ENCODE assay signal across 11 cellular contexts in the genomic region with DNA sequence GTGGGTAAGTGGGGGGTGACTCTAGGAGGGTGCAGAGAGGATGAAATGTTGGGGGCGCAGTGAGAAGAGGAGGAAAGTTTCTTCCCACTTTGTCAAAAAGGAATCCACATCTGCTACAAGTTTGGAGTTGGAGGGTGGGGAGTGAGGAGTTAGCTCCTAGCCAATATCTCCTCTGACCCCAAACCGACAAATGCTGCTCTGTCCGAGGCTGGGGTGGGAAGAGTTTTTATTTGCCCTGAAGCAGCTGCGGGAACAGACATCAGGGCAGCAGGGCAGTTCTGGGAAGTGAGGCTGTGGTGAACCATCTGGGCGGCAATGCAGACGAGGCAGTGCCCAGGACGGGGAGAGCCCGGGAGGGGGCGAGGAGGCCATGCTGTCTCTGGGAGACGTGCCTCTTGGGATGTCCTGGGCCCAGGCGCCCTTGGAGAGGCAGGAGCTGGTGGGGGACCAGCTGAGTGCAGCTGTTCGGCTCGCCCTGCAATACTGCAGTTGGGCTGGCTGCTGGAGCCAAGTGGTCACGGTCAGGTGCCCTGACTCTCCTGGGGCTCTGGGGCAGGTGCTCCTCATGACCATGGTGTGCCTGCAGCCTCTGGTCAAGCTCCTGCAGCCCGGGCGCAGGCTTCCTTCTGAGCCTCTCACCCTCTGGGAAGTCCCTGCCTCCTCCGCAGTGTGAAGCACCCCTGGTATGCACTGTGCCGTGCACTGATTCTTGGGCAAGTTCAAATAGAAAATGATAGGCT. TPM values are rescaled to one million over a fixed set of nuclear protein-coding genes. Genes with fewer than 3 reads are reported as not detected.
DNase-seq lines count a peak whose midpoint lies in the region; ATAC-seq and TF ChIP-seq lines count a peak whose summit lies in the region.
"Had no signal": no experiment of that assay in that cellular context is flagged by ENCODE, and none has a peak within 500 bp of the region (broad histone marks: within the 10 kb centered on the region; RNA-seq: fewer than 3 reads in every experiment).

No MANE protein-coding gene starts in this region.

- H4K20me1 ChIP-seq in fibroblast of lung (ENCODE audit: control insufficient read depth, extremely low read depth, insufficient read depth, low read length) (no peaks in the 10 kb centered on the region), osteoblast (ENCODE audit: insufficient read depth, low read length) (no peaks in the 10 kb centered on the region)

- intact Hi-C loops in Caco-2 (cut with micrococcal nuclease; ENCODE audit: unreplicated experiment): no loop called here

- peak overlapping the region; percentile 100 for H3K27ac Mint-ChIP-seq in Caco-2 (ENCODE audit: unreplicated experiment)
- H3K27ac Mint-ChIP-seq: activated T-cell treated with anti-CD3 and anti-CD28 coated beads, Interleukin-2, amount 50 U/mL, for 24 hours; T-helper 17 cell had no signal

- no TSS peak for BruUV-seq in Caco-2 (replicated peaks; lab: Mats Ljungman, UMichigan)

- no peaks in the 10 kb centered on the region for H3K9me3 Mint-ChIP-seq in Caco-2 (ENCODE audit: unreplicated experiment)
- H3K9me3 Mint-ChIP-seq: activated T-cell treated with anti-CD3 and anti-CD28 coated beads, Interleukin-2, amount 50 U/mL, for 24 hours had no signal

- no peaks in the 10 kb centered on the region for H3K36me3 ChIP-seq in Caco-2 (ENCODE audit: control insufficient read depth, insufficient read depth, low read length)
- H3K36me3 ChIP-seq in fibroblast of lung (ENCODE audit: control insufficient read depth, insufficient read depth, low read length): no peaks in the 10 kb centered on the region
- H3K36me3 ChIP-seq in osteoblast (ENCODE audit: insufficient read depth, low read length): no peaks in the 10 kb centered on the region

- H3K79me2 ChIP-seq in fibroblast of lung (ENCODE audit: control insufficient read depth, insufficient read depth, low read length) (no peaks in the 10 kb centered on the region), osteoblast (ENCODE audit: insufficient read depth, low read length) (no peaks in the 10 kb centered on the region)

- no peak overlapping the region for H3K4me2 ChIP-seq in fibroblast of lung (ENCODE audit: extremely low read depth, insufficient read depth, low read length)
- peak overlapping the region; percentile 24 for H3K4me2 ChIP-seq in osteoblast (ENCODE audit: insufficient read depth, low read length)

- H3K4me1 ChIP-seq in Caco-2 (peaks cover 56% of the 10 kb centered on the region), fibroblast of lung (ENCODE audit: control insufficient read depth, extremely low read depth, insufficient read depth, low read length) (peaks cover 14% of the 10 kb centered on the region), osteoblast (ENCODE audit: insufficient read depth, low read length) (peaks cover 24% of the 10 kb centered on the region)

- H3K9me3 ChIP-seq in Caco-2: no peaks in the 10 kb centered on the region
- no peaks in the 10 kb centered on the region for H3K9me3 ChIP-seq in fibroblast of lung (ENCODE audit: control insufficient read depth, insufficient read depth, low read depth, low read length)
- H3K9me3 ChIP-seq in osteoblast (ENCODE audit: low read depth, low read length): no peaks in the 10 kb centered on the region

- ATAC-seq in HG03135 (IDR thresholded peaks at IDR 0.05; ENCODE audit: unreplicated experiment) (no peak), GM21390 (IDR thresholded peaks at IDR 0.05; ENCODE audit: unreplicated experiment) (no peak)
- ATAC-seq: T-helper 17 cell had no signal

- in situ Hi-C loops in G401 (cut with HindIII; ENCODE audit: low sequenced_read_pairs): no loop called here

- no peaks in the 10 kb centered on the region for H3K27me3 Mint-ChIP-seq in Caco-2 (ENCODE audit: insufficient read depth, unreplicated experiment)
- H3K27me3 Mint-ChIP-seq: T-helper 17 cell had no signal

- peak overlapping the region; percentile 67 for H3K4me3 Mint-ChIP-seq in Caco-2 (ENCODE audit: unreplicated experiment)
- H3K4me3 Mint-ChIP-seq: activated T-cell treated with anti-CD3 and anti-CD28 coated beads, Interleukin-2, amount 50 U/mL, for 24 hours; T-helper 17 cell had no signal

- H3K36me3 Mint-ChIP-seq in Caco-2 (ENCODE audit: insufficient read depth, unreplicated experiment): peaks cover 6% of the 10 kb centered on the region

- DNase-seq in Caco-2 (no peak), LHCN-M2 (ENCODE audit: low read depth) (peak; percentile 51), fibroblast of lung (ENCODE audit: low read depth in 2 of 2) (peak in 1 of 2 donors; percentile 85), osteoblast (ENCODE audit: insufficient read length, low spot score, missing footprints) (peak; percentile 88), G401 (ENCODE audit: low spot score) (no peak), NCI-H748 treated with DMSO at 0.1 percent for 48 hours (lab: John Stamatoyannopoulos, UW) (no peak)
- DNase-seq: activated T-cell treated with anti-CD3 and anti-CD28 coated beads, Interleukin-2, amount 50 U/mL, for 24 hours; NCI-H187; T-helper 17 cell had no signal

- H3K27ac ChIP-seq in fibroblast of lung (ENCODE audit: insufficient read depth, low read length): peak overlapping the region; percentile 73
- peak overlapping the region; percentile 66 for H3K27ac ChIP-seq in osteoblast (ENCODE audit: low read depth, low read length)

- no peak for TF ChIP-seq CTCF in Caco-2 (IDR thresholded peaks at IDR 0.05; ENCODE audit: insufficient read depth in 1 of 2, low read depth in 1 of 2, low read length in 1 of 2, severe bottlenecking in 1 of 2, unreplicated experiment in 1 of 2)
- no peak for TF ChIP-seq CTCF in fibroblast of lung (conservative IDR thresholded peaks at IDR 0.05 in 1 of 2, IDR thresholded peaks at IDR 0.05 in 1 of 2; ENCODE audit: low read depth in 1 of 2, low read length in 2 of 2)
- TF ChIP-seq CTCF in osteoblast (IDR thresholded peaks at IDR 0.05; ENCODE audit: extremely low read depth, low read depth, low read length): no peak

- POLR2A ChIA-PET in Caco-2 (lab: Charles Lee): interaction anchor here (1.1 kb wide), 2 partner anchors 11 to 56 kb away, joined by 3 to 4 read pairs; no protein-coding TSS in a partner anchor

- H3K4me3 ChIP-seq in Caco-2 (ENCODE audit: low read depth, low read length) (no peak overlapping the region), fibroblast of lung (replicated peaks in 1 of 4; ENCODE audit: control extremely low read depth in 1 of 4, insufficient read depth in 1 of 4, low read depth in 3 of 4, low read length in 4 of 4) (no peak overlapping the region), osteoblast (ENCODE audit: insufficient read depth, low read length) (no peak overlapping the region)

- peaks cover 40% of the 10 kb centered on the region for H3K4me1 Mint-ChIP-seq in Caco-2 (ENCODE audit: low read depth, unreplicated experiment)

- no peaks in the 10 kb centered on the region for H3K27me3 ChIP-seq in Caco-2 (replicated peaks; ENCODE audit: control insufficient read depth, insufficient read depth, low read length)
- H3K27me3 ChIP-seq in fibroblast of lung (ENCODE audit: control insufficient read depth, insufficient read depth, low read length): no peaks in the 10 kb centered on the region
- H3K27me3 ChIP-seq in osteoblast (ENCODE audit: insufficient read depth, low read length): no peaks in the 10 kb centered on the region

- H3K9ac ChIP-seq in fibroblast of lung (ENCODE audit: insufficient read depth, low read length): peak overlapping the region; percentile 32

- H2AFZ ChIP-seq in fibroblast of lung (ENCODE audit: low read length) (no peak overlapping the region), osteoblast (ENCODE audit: low read length) (peak overlapping the region; percentile 73)

- CTCF ChIA-PET in Caco-2 (lab: Charles Lee): interaction anchor here (1.4 to 1.8 kb wide), 4 partner anchors 16 to 115 kb away, joined by 4 to 17 read pairs (median 4); no protein-coding TSS in a partner anchor

RNA-seq across cellular contexts. Expression of gene SOCS3, which starts 6.4 kb away (rescaled TPM):
- total RNA-seq in Caco-2 (2022) (11.3 and 12.8 TPM in 2 replicates), LHCN-M2 (2014; rRNA removed) (29.3 and 32.8 TPM in 2 replicates), fibroblast of lung (163 and 185 TPM in 2 replicates), osteoblast (78.1 and 95.2 TPM in 2 replicates)
- 7.4 TPM for polyA plus RNA-seq in LHCN-M2 (2012)
- polyA plus RNA-seq in fibroblast of lung: 52.6 and 87.8 TPM in 2 replicates
- 59.6 and 94.1 TPM in 2 replicates for polyA plus RNA-seq in fibroblast of lung (2012)
- 48.9 and 50.2 TPM in 2 replicates for polyA minus RNA-seq in fibroblast of lung (ENCODE audit: low replicate concordance)
- total RNA-seq in G401 (2014; rRNA removed; shearing (Covaris generic)): 72.7 and 90.1 TPM in 2 replicates

RNA-seq across cellular contexts. Expression of gene PGS1, which starts 12.2 kb away (rescaled TPM):
- 54.1 and 55.2 TPM in 2 replicates for total RNA-seq in Caco-2 (2022)
- 31.9 and 35.0 TPM in 2 replicates for total RNA-seq in LHCN-M2 (2014; rRNA removed)
- polyA plus RNA-seq in LHCN-M2 (2012): 16.3 TPM
- total RNA-seq in fibroblast of lung: 29.8 and 34.5 TPM in 2 replicates
- 21.7 and 22.4 TPM in 2 replicates for polyA plus RNA-seq in fibroblast of lung
- 16.6 and 21.3 TPM in 2 replicates for polyA plus RNA-seq in fibroblast of lung (2012)
- 27.9 and 37.7 TPM in 2 replicates for polyA minus RNA-seq in fibroblast of lung (ENCODE audit: low replicate concordance)
- total RNA-seq in osteoblast: 34.4 and 39.5 TPM in 2 replicates
- total RNA-seq in G401 (2014; rRNA removed; shearing (Covaris generic)): 16.3 and 43.0 TPM in 2 replicates

Comparison
In these comparisons a context has a peak if more than half of its experiments do, and no peak if none do; other contexts are left out.
1. DNase-seq: peak in LHCN-M2 (single experiment) and osteoblast (single experiment); none in Caco-2 (0 of 2), G401 (single experiment) and NCI-H748 treated with DMSO at 0.1 percent for 48 hours (single experiment).